ENCODE assay signal across 23 cellular contexts in the genomic region with DNA sequence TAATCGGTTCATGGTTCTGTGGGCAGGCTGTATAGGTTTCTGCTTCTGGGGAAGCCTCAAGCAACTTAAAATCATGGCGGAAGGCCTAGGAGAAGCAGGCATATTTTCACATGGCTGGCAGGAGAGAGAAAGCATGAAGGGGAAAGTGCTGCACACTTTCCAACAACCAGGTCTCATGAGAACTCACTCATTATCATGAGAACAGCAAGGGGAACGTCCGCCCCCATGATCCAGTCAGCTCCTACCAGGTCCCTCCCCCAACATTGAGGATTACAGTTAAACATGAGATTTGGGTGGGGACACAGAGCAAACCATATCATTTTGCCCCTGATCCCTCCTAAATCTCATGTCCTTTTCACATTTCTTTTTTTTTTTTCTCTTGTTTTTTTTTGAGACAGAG.
"Had no signal": no experiment of that assay in that cellular context is flagged by ENCODE, and none has a peak within 500 bp of the region (broad histone marks: within the 10 kb centered on the region; RNA-seq: fewer than 3 reads in every experiment).

No MANE protein-coding gene starts in this region.

- H3K27me3 Mint-ChIP-seq: activated naive CD8-positive, alpha-beta T cell treated with anti-CD3 and anti-CD28 coated beads, Interleukin-2, amount 10 ng/mL, durations not matched to agents 7 days and 5 days; dendritic cell treated with granulocyte-macrophage colony-stimulating factor and Interleukin-4, amounts not matched to agents 40 ng/mL and 50 ng/mL, for 4 days; type B pancreatic cell had no signal

- DNase-seq: activated CD4-positive, alpha-beta T cell treated with anti-CD3 and anti-CD28 coated beads for 48 hours; activated CD4-positive, alpha-beta T cell treated with anti-CD3 and anti-CD28 coated beads, Interleukin-2, amount 50 U/mL, for 48 hours; activated CD8-positive, alpha-beta memory T cell treated with anti-CD3 and anti-CD28 coated beads for 24 hours; activated effector memory CD4-positive, alpha-beta T cell treated with anti-CD3 and anti-CD28 coated beads, Interleukin-2, amount 50 U/mL, for 16 hours; activated naive CD4-positive, alpha-beta T cell treated with anti-CD3 and anti-CD28 coated beads for 36 hours; activated naive CD8-positive, alpha-beta T cell treated with anti-CD3 and anti-CD28 coated beads, Interleukin-2, amount 10 ng/mL, durations not matched to agents 7 days and 5 days; amniotic stem cell; caudate nucleus; left cardiac atrium; left ventricle myocardium superior; mucosa of descending colon; right cardiac atrium; stimulated activated CD4-positive, alpha-beta T cell treated with anti-CD3 and anti-CD28 coated beads, Interleukin-15, amount 100 ng/mL, for 24 hours; stimulated activated CD4-positive, alpha-beta T cell treated with anti-CD3 and anti-CD28 coated beads, Interleukin-2, amount 100 ng/mL, for 24 hours; stimulated activated naive CD4-positive, alpha-beta T cell treated with Interleukin-2 at 50 U/mL for 16 hours; T-helper 1 cell; uterus had no signal

- H3K27ac Mint-ChIP-seq: activated naive CD4-positive, alpha-beta T cell treated with anti-CD3 and anti-CD28 coated beads for 36 hours; activated naive CD8-positive, alpha-beta T cell treated with anti-CD3 and anti-CD28 coated beads, Interleukin-2, amount 10 ng/mL, durations not matched to agents 7 days and 5 days; dendritic cell treated with granulocyte-macrophage colony-stimulating factor and Interleukin-4, amounts not matched to agents 40 ng/mL and 50 ng/mL, for 4 days; type B pancreatic cell had no signal

- ATAC-seq: activated CD4-positive, CD25-positive, alpha-beta regulatory T cell treated with anti-CD3 and anti-CD28 coated beads, Interleukin-2, amount 50 U/mL, for 24 hours; gastroesophageal sphincter; left cardiac atrium; left ventricle myocardium superior; mucosa of descending colon; right cardiac atrium had no signal

- H3K36me3 ChIP-seq: thoracic aorta, uterus had no signal

- H3K4me3 Mint-ChIP-seq: activated naive CD4-positive, alpha-beta T cell treated with anti-CD3 and anti-CD28 coated beads for 36 hours; activated naive CD8-positive, alpha-beta T cell treated with anti-CD3 and anti-CD28 coated beads, Interleukin-2, amount 10 ng/mL, durations not matched to agents 7 days and 5 days; dendritic cell treated with granulocyte-macrophage colony-stimulating factor and Interleukin-4, amounts not matched to agents 40 ng/mL and 50 ng/mL, for 4 days; type B pancreatic cell had no signal

- H3K27ac ChIP-seq: gastroesophageal sphincter, hepatocyte, thoracic aorta, uterus had no signal

- H3K4me1 ChIP-seq: uterus had no signal

- H3K4me3 ChIP-seq: gastroesophageal sphincter, hepatocyte, mucosa of descending colon, thoracic aorta, uterus had no signal

- H3K27me3 ChIP-seq: gastroesophageal sphincter, hepatocyte, uterus had no signal

- H3K9me3 ChIP-seq: gastroesophageal sphincter had no signal
